In genomic region chr18:9741821-9742541, GRCh38 we compare ENCODE assay signal across 11 cellular contexts. TPM values are rescaled to one million over a fixed set of nuclear protein-coding genes. Genes with fewer than 3 reads are reported as not detected.
DNase-seq lines count a peak whose midpoint lies in the region; FAIRE-seq and TF ChIP-seq lines count a peak whose summit lies in the region.
"Had no signal": no experiment of that assay in that cellular context is flagged by ENCODE, and none has a peak within 500 bp of the region (broad histone marks: within the 10 kb centered on the region; RNA-seq: fewer than 3 reads in every experiment).

No MANE protein-coding gene starts in this region.

- no peak for FAIRE-seq in kidney (lab: Jason Lieb, UNC)

- peak; percentile 51 for DNase-seq in choroid plexus epithelial cell (ENCODE audit: low read depth)
- DNase-seq in left kidney (ENCODE audit: low read depth, low spot score), result peak; percentile 69
- DNase-seq in thyroid gland, result no peak
- no peak for DNase-seq in activated naive CD4-positive, alpha-beta T cell treated with anti-CD3 and anti-CD28 coated beads, Interleukin-2, amount 10 ng/mL, durations not matched to agents 7 days and 5 days
- no peak for DNase-seq in NCI-H2171 treated with DMSO at 0.1 percent for 48 hours (lab: John Stamatoyannopoulos, UW)
- DNase-seq in KG1 (lab: John Stamatoyannopoulos, UW), result no peak
- DNase-seq in kidney, result no peak
- DNase-seq: activated CD8-positive, alpha-beta memory T cell treated with anti-CD3 and anti-CD28 coated beads, Interleukin-2, amount 50 U/mL, for 4 hours; glutamatergic neuron; NCI-H524 had no signal

- no peaks in the 10 kb centered on the region for H3K9me3 Mint-ChIP-seq in activated naive CD4-positive, alpha-beta T cell treated with anti-CD3 and anti-CD28 coated beads, Interleukin-2, amount 10 ng/mL, durations not matched to agents 7 days and 5 days

- TF ChIP-seq POLR2A in thyroid gland (IDR thresholded peaks at IDR 0.05), result no peak

- H3K9ac ChIP-seq in HUES6 (ENCODE audit: low read length) (peak overlapping the region; percentile 42), kidney (ENCODE audit: low read length in 2 of 2) (no peak overlapping the region)

- peaks cover 31% of the 10 kb centered on the region for H3K27me3 Mint-ChIP-seq in activated naive CD4-positive, alpha-beta T cell treated with anti-CD3 and anti-CD28 coated beads, Interleukin-2, amount 10 ng/mL, durations not matched to agents 7 days and 5 days

- H3K27me3 ChIP-seq in HUES6 (ENCODE audit: control insufficient read depth, insufficient read depth, low read length) (no peaks in the 10 kb centered on the region), thyroid gland (no peaks in the 10 kb centered on the region)

- H3K27ac ChIP-seq in HUES6 (ENCODE audit: low read depth, low read length), result peak overlapping the region; percentile 68
- H3K27ac ChIP-seq in thyroid gland, result peak overlapping the region; percentile 22 to 61 (median 61)
- peak overlapping the region in 1 of 2 donors; percentile 35 for H3K27ac ChIP-seq in kidney (ENCODE audit: low read depth in 2 of 2, low read length in 2 of 2)

- H3K4me1 ChIP-seq in HUES6 (ENCODE audit: control insufficient read depth, insufficient read depth, low read length) (peaks cover 46% of the 10 kb centered on the region), thyroid gland (peaks cover 8 to 27% of the 10 kb centered on the region in 2 donors), kidney (ENCODE audit: control insufficient read depth in 1 of 2, insufficient read depth in 1 of 2, low read depth in 1 of 2, low read length in 2 of 2) (peaks cover 10 to 18% of the 10 kb centered on the region in 2 donors)

- H3K27ac Mint-ChIP-seq in activated naive CD4-positive, alpha-beta T cell treated with anti-CD3 and anti-CD28 coated beads, Interleukin-2, amount 10 ng/mL, durations not matched to agents 7 days and 5 days, result no peak overlapping the region

- H3K4me3 Mint-ChIP-seq in activated naive CD4-positive, alpha-beta T cell treated with anti-CD3 and anti-CD28 coated beads, Interleukin-2, amount 10 ng/mL, durations not matched to agents 7 days and 5 days, result no peak overlapping the region

- H3K4me3 ChIP-seq in HUES6 (ENCODE audit: low read depth, low read length), result peak overlapping the region; percentile 1; the same call in 1 of the 2 replicates
- H3K4me3 ChIP-seq in choroid plexus epithelial cell (ENCODE audit: low read depth, low read length), result no peak overlapping the region
- H3K4me3 ChIP-seq in thyroid gland (replicated peaks in 1 of 3), result no peak overlapping the region
- peak overlapping the region in 1 of 2 donors; percentile 45 for H3K4me3 ChIP-seq in kidney (ENCODE audit: low read length in 2 of 2)

- intact Hi-C loops in thyroid gland (cut with DNase I) (no loop called here), kidney (cut with DNase I) (no loop called here)

- 61 to 64% methylated on average over 19 of the region's 19 CpGs for WGBS in thyroid gland, 2 donors

- no peaks in the 10 kb centered on the region for H3K9me3 ChIP-seq in HUES6 (ENCODE audit: control insufficient read depth, insufficient read depth, low read depth, low read length)
- no peaks in the 10 kb centered on the region for H3K9me3 ChIP-seq in thyroid gland
- no peaks in the 10 kb centered on the region for H3K9me3 ChIP-seq in kidney (ENCODE audit: control insufficient read depth in 1 of 2, low read length in 2 of 2)

- no peaks in the 10 kb centered on the region for H3K36me3 Mint-ChIP-seq in activated naive CD4-positive, alpha-beta T cell treated with anti-CD3 and anti-CD28 coated beads, Interleukin-2, amount 10 ng/mL, durations not matched to agents 7 days and 5 days

- no peak for TF ChIP-seq CTCF in choroid plexus epithelial cell (conservative IDR thresholded peaks at IDR 0.05; ENCODE audit: low read depth, low read length)
- no peak for TF ChIP-seq CTCF in thyroid gland (IDR thresholded peaks at IDR 0.05)
- TF ChIP-seq CTCF in kidney (IDR thresholded peaks at IDR 0.05; ENCODE audit: borderline replicate concordance, extremely low read depth, insufficient read depth), result no peak

- CTCF ChIA-PET in activated naive CD4-positive, alpha-beta T cell treated with anti-CD3 and anti-CD28 coated beads, Interleukin-2, amount 10 ng/mL, durations not matched to agents 7 days and 5 days (lab: Charles Lee), result no interaction called here

- H3K4me1 Mint-ChIP-seq in activated naive CD4-positive, alpha-beta T cell treated with anti-CD3 and anti-CD28 coated beads, Interleukin-2, amount 10 ng/mL, durations not matched to agents 7 days and 5 days, result no peaks in the 10 kb centered on the region

- H3K36me3 ChIP-seq in HUES6 (ENCODE audit: control insufficient read depth, insufficient read depth, low read length) (no peaks in the 10 kb centered on the region), thyroid gland (no peaks in the 10 kb centered on the region), kidney (ENCODE audit: control insufficient read depth in 1 of 2, insufficient read depth in 2 of 2, low read length in 2 of 2) (no peaks in the 10 kb centered on the region)

RNA-seq across cellular contexts. Expression of gene RAB31, which starts 33.9 kb away (rescaled TPM):
- total RNA-seq in thyroid gland (10 to 100 TPM; 33.9 to 72.7 (median 40.8) TPM), kidney (77.1 TPM)
- 17.3 TPM for polyA plus RNA-seq in kidney (ENCODE audit: insufficient read depth, low read depth, low replicate concordance)

Comparison
In these comparisons a context has a peak if more than half of its experiments do, and no peak if none do; other contexts are left out.
1. DNase-seq: peak in choroid plexus epithelial cell (single experiment) and left kidney (single experiment); none in thyroid gland (0 of 2), activated naive CD4-positive, alpha-beta T cell treated with anti-CD3 and anti-CD28 coated beads, Interleukin-2, amount 10 ng/mL, durations not matched to agents 7 days and 5 days (single experiment), NCI-H2171 treated with DMSO at 0.1 percent for 48 hours (single experiment), KG1 (single experiment) and kidney (single experiment).